Comparison of ENCODE assay signal across 11 cellular contexts in the genomic region with DNA sequence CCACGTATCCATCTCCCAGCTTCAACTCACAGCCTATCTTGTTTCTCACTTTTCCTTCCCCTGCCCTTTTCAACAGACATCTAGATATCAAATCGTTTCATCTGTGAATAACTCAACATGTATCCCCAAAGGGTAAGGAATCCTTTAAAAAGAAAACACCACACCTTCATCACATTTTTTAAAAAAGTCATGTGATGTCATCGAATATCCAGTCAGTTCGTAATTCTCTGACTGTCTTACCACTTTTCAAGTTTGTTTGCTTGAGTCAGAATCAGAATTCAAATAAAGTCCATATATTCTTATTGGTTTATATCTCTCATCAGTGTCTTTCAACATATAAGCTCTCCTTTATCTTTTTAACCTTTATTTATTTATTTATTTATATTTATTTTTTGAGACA. TPM values are rescaled to one million over a fixed set of nuclear protein-coding genes. Genes with fewer than 3 reads are reported as not detected.
"Had no signal": no experiment of that assay in that cellular context is flagged by ENCODE, and none has a peak within 500 bp of the region (broad histone marks: within the 10 kb centered on the region; RNA-seq: fewer than 3 reads in every experiment).

No MANE protein-coding gene starts in this region.

- DNase-seq: GM23248, GOT3, H7, H9, HCEC 1CT, HFFc6 had no signal

- H3K36me3 ChIP-seq: HAP-1 had no signal

- H2AFZ ChIP-seq: GM23248, GM23338 had no signal

- ATAC-seq: GM23338, HCT116 had no signal

- H3K4me2 ChIP-seq: GM23338 had no signal

- FAIRE-seq: H1, H54 had no signal

- H3K27ac ChIP-seq: GM23248 had no signal

- H3K4me3 ChIP-seq: GM23248, GM23338, HAP-1 had no signal

- H3K4me1 ChIP-seq: HAP-1 had no signal

- H3K9me3 ChIP-seq: HAP-1 had no signal

- H3K9ac ChIP-seq: GM23248 had no signal

RNA-seq across cellular contexts. Expression of gene LONRF2, which starts 5.4 kb away (rescaled TPM):
- total RNA-seq: H7, HFFc6 had no signal
- polyA plus RNA-seq: GM23248 had no signal
